24 cellular contexts compared by ENCODE assay signal in genomic region chr17:68843522-68843921, GRCh38.
DNase-seq lines count a peak whose midpoint lies in the region; TF ChIP-seq lines count a peak whose summit lies in the region.
"Had no signal": no experiment of that assay in that cellular context is flagged by ENCODE, and none has a peak within 500 bp of the region (broad histone marks: within the 10 kb centered on the region; RNA-seq: fewer than 3 reads in every experiment).

No MANE protein-coding gene starts in this region.

- no peak overlapping the region for H3K4me3 ChIP-seq in left ventricle myocardium inferior
- H3K4me3 ChIP-seq in right atrium auricular region: no peak overlapping the region
- H3K4me3 ChIP-seq in fibroblast of villous mesenchyme (ENCODE audit: low read depth, low read length): no peak overlapping the region
- H3K4me3 ChIP-seq: A549, heart left ventricle, mucosa of descending colon, smooth muscle cell had no signal

- H3K4me1 ChIP-seq in left ventricle myocardium inferior (no peaks in the 10 kb centered on the region), right atrium auricular region (no peaks in the 10 kb centered on the region)
- H3K4me1 ChIP-seq: A549, foreskin keratinocyte had no signal

- no peaks in the 10 kb centered on the region for H3K36me3 ChIP-seq in left ventricle myocardium inferior
- no peaks in the 10 kb centered on the region for H3K36me3 ChIP-seq in right atrium auricular region
- H3K36me3 ChIP-seq: heart left ventricle had no signal

- no peak for TF ChIP-seq CTCF in left ventricle myocardium inferior (IDR thresholded peaks at IDR 0.05; ENCODE audit: borderline replicate concordance)
- no peak for TF ChIP-seq CTCF in right atrium auricular region (IDR thresholded peaks at IDR 0.05)
- TF ChIP-seq CTCF in fibroblast of villous mesenchyme (IDR thresholded peaks at IDR 0.05; ENCODE audit: insufficient read depth, low read depth, low read length): no peak

- no peaks in the 10 kb centered on the region for H3K27me3 ChIP-seq in left ventricle myocardium inferior (ENCODE audit: low read depth)
- H3K27me3 ChIP-seq in right atrium auricular region: no peaks in the 10 kb centered on the region
- H3K27me3 ChIP-seq: foreskin keratinocyte, heart left ventricle had no signal

- no peak for DNase-seq in left ventricle myocardium inferior
- DNase-seq in right atrium auricular region (ENCODE audit: low spot score): no peak
- DNase-seq in RPMI7951 (ENCODE audit: low read depth): peak; percentile 21
- peak; percentile 63 for DNase-seq in fibroblast of villous mesenchyme (ENCODE audit: low read depth)
- DNase-seq in stimulated activated CD4-positive, alpha-beta T cell treated with anti-CD3 and anti-CD28 coated beads, Interleukin-2, amount 100 ng/mL, for 48 hours: no peak
- DNase-seq in HuH-7.5 (ENCODE audit: low spot score): no peak
- no peak for DNase-seq in NCI-H2107 treated with DMSO at 0.1 percent for 48 hours (lab: John Stamatoyannopoulos, UW; ENCODE audit: unreplicated experiment)
- no peak for DNase-seq in SIG-M5 (lab: John Stamatoyannopoulos, UW)
- DNase-seq: activated B cell treated with CpG ODN at 0.5 μM for 24 hours; activated CD4-positive, alpha-beta T cell treated with anti-CD3 and anti-CD28 coated beads, Interleukin-2, amount 10 ng/mL, durations not matched to agents 7 days and 5 days; activated effector memory CD4-positive, alpha-beta T cell treated with Interleukin-2 at 50 U/mL for 16 hours; activated T-cell treated with anti-CD3 and anti-CD28 coated beads, Interleukin-2, amount 50 U/mL, for 1 hour; CD4-positive, alpha-beta memory T cell; effector CD8-positive, alpha-beta T cell; foreskin keratinocyte; mucosa of descending colon; MV-4-11; NCI-H446 treated with DMSO at 0.1 percent for 48 hours; stimulated activated naive CD8-positive, alpha-beta T cell treated with anti-CD3 and anti-CD28 coated beads, Interleukin-15, amount 100 ng/mL, for 72 hours; T-helper 1 cell had no signal

- intact Hi-C loops in left ventricle myocardium inferior (cut with micrococcal nuclease): no loop called here

- H3K9me3 ChIP-seq in left ventricle myocardium inferior (replicated peaks): peaks cover 19% of the 10 kb centered on the region
- H3K9me3 ChIP-seq in right atrium auricular region: peaks cover 0 to 7% of the 10 kb centered on the region in 2 donors
- H3K9me3 ChIP-seq: mucosa of descending colon had no signal

- H3K27ac ChIP-seq in left ventricle myocardium inferior (replicated peaks) (peak overlapping the region; percentile 52), right atrium auricular region (no peak overlapping the region)
- H3K27ac ChIP-seq: A549, epithelial cell of prostate, foreskin keratinocyte had no signal

Comparison
In these comparisons a context has a peak if more than half of its experiments do, and no peak if none do; other contexts are left out.
1. DNase-seq: peak in RPMI7951 (single experiment) and fibroblast of villous mesenchyme (single experiment); none in left ventricle myocardium inferior (single experiment), right atrium auricular region (single experiment), stimulated activated CD4-positive, alpha-beta T cell treated with anti-CD3 and anti-CD28 coated beads, Interleukin-2, amount 100 ng/mL, for 48 hours (0 of 2), HuH-7.5 (single experiment), NCI-H2107 treated with DMSO at 0.1 percent for 48 hours (single experiment) and SIG-M5 (single experiment).